ENCODE assay signal across 7 cellular contexts in genomic region chr19:39413269-39413902, GRCh38.
DNase-seq lines count a peak whose midpoint lies in the region; ATAC-seq and TF ChIP-seq lines count a peak whose summit lies in the region.

No MANE protein-coding gene starts in this region.

- no peak for TF ChIP-seq CTCF in astrocyte of the cerebellum (IDR thresholded peaks at IDR 0.05; ENCODE audit: low read depth, low read length, missing control alignments)

- H3K4me3 ChIP-seq in astrocyte of the cerebellum (ENCODE audit: low read depth, low read length) (peak overlapping the region; percentile 97), iPS-11a (ENCODE audit: low read depth, low read length) (peak overlapping the region; percentile 88), skin epidermis (peak overlapping the region; percentile 54 to 89 (median 82))

- peak; percentile 62 for DNase-seq in NCI-H345 treated with DMSO at 0.1 percent for 48 hours (lab: John Stamatoyannopoulos, UW; ENCODE audit: unreplicated experiment)
- no peak for DNase-seq in astrocyte of the cerebellum (ENCODE audit: low read depth)
- DNase-seq in stimulated activated CD4-positive, alpha-beta T cell treated with anti-CD3 and anti-CD28 coated beads, Interleukin-2, amount 100 ng/mL, for 24 hours: no peak

- in situ Hi-C loops in astrocyte of the cerebellum (cut with HindIII; ENCODE audit: low sequenced_read_pairs): no loop called here

- TF ChIP-seq POLR2A in GM18526 (IDR thresholded peaks at IDR 0.05; ENCODE audit: extremely low read depth, insufficient read length): peak; percentile 13

- peak overlapping the region; percentile 52 to 100 (median 91) for H3K27ac ChIP-seq in skin epidermis

- ATAC-seq in HG03442 (IDR thresholded peaks at IDR 0.05; ENCODE audit: unreplicated experiment): no peak
